9 cellular contexts compared by ENCODE assay signal in genomic region chr20:53652859-53653520, GRCh38. TPM values are rescaled to one million over a fixed set of nuclear protein-coding genes. Genes with fewer than 3 reads are reported as not detected.
A peak's percentile ranks its signal among the peaks of the same experiment; 100 is the strongest.
DNase-seq lines count a peak whose midpoint lies in the region; ATAC-seq and TF ChIP-seq lines count a peak whose summit lies in the region.
"Had no signal": no experiment of that assay in that cellular context is flagged by ENCODE, and none has a peak within 500 bp of the region (broad histone marks: within the 10 kb centered on the region; RNA-seq: fewer than 3 reads in every experiment).

No MANE protein-coding gene starts in this region.

- TF ChIP-seq CTCF in SK-N-SH (IDR thresholded peaks at IDR 0.05) = no peak
- no peak for TF ChIP-seq CTCF in PC-9 (conservative IDR thresholded peaks at IDR 0.05)
- no peak for TF ChIP-seq CTCF in left ventricle myocardium inferior (IDR thresholded peaks at IDR 0.05; ENCODE audit: borderline replicate concordance)
- TF ChIP-seq CTCF in stomach (IDR thresholded peaks at IDR 0.05) = no peak

- H2AFZ ChIP-seq in SK-N-SH (ENCODE audit: low read depth) (peak overlapping the region; percentile 71), PC-9 (no peak overlapping the region)

- H3K4me2 ChIP-seq in SK-N-SH = no peak overlapping the region
- H3K4me2 ChIP-seq in PC-9 = peak overlapping the region; percentile 30

- H3K27me3 ChIP-seq in SK-N-SH (ENCODE audit: insufficient read depth) (no peaks in the 10 kb centered on the region), PC-9 (ENCODE audit: insufficient read depth, low read depth) (no peaks in the 10 kb centered on the region), left ventricle myocardium inferior (ENCODE audit: low read depth) (no peaks in the 10 kb centered on the region), stomach (no peaks in the 10 kb centered on the region)

- ATAC-seq in SK-N-SH treated with all-trans-retinoic acid at 6 μM for 48 hours = no peak

- H3K9ac ChIP-seq in SK-N-SH = no peak overlapping the region

- POLR2A ChIA-PET in SK-N-SH (lab: Yijun Ruan, JAX) (no interaction called here), PC-9 (lab: Charles Lee; ENCODE audit: unreplicated experiment) (no interaction called here)

- H3K4me1 ChIP-seq in SK-N-SH (ENCODE audit: control insufficient read depth in 1 of 2, insufficient read depth in 2 of 2, low read depth in 1 of 2, low read length in 1 of 2) (peaks cover 11 to 40% of the 10 kb centered on the region in 2 experiments; a peak in 3 of 4 replicates), PC-9 (replicated peaks; ENCODE audit: insufficient read depth) (peaks cover 54% of the 10 kb centered on the region), left ventricle myocardium inferior (peaks cover 37% of the 10 kb centered on the region), stomach (peaks cover 29 to 54% (median 40%) of the 10 kb centered on the region in 4 donors)

- TF ChIP-seq EP300 in SK-N-SH (IDR thresholded peaks at IDR 0.05; ENCODE audit: borderline replicate concordance in 1 of 2, low read depth in 1 of 2, low read length in 1 of 2) (no peak), stomach (IDR thresholded peaks at IDR 0.05) (no peak)

- intact Hi-C loops in PC-9 (cut with micrococcal nuclease; ENCODE audit: unreplicated experiment) = no loop called here
- intact Hi-C loops in left ventricle myocardium inferior (cut with micrococcal nuclease) = no loop called here
- intact Hi-C loops in stomach (cut with DNase I; ENCODE audit: low total_unique reads) = no loop called here

- BruUV-seq in PC-9 (replicated peaks; lab: Mats Ljungman, UMichigan) = no TSS peak

- no peaks in the 10 kb centered on the region for H4K20me1 ChIP-seq in SK-N-SH (ENCODE audit: insufficient read depth)
- no peaks in the 10 kb centered on the region for H4K20me1 ChIP-seq in PC-9 (ENCODE audit: insufficient read depth)

- H3K79me2 ChIP-seq in SK-N-SH (ENCODE audit: insufficient read depth) (no peaks in the 10 kb centered on the region), PC-9 (ENCODE audit: low read depth) (no peaks in the 10 kb centered on the region)

- 77% methylated on average over 5 of the region's 5 CpGs for WGBS in SK-N-SH (ENCODE audit: low lambda C conversion rate)
- WGBS in stomach, 5 donors = 20 to 39% (median 29%) methylated on average over 5 of the region's 5 CpGs

- H3K36me3 ChIP-seq in SK-N-SH (replicated peaks in 1 of 2; ENCODE audit: control insufficient read depth in 1 of 2, insufficient read depth in 2 of 2, low read length in 1 of 2) (no peaks in the 10 kb centered on the region), PC-9 (ENCODE audit: low read depth) (no peaks in the 10 kb centered on the region), left ventricle myocardium inferior (no peaks in the 10 kb centered on the region), stomach (no peaks in the 10 kb centered on the region)

- CTCF ChIA-PET in SK-N-SH (lab: Yijun Ruan, JAX) (interaction anchor here (1.6 kb wide), 1 partner anchor 12 kb away, joined by 3 read pairs; no protein-coding TSS in a partner anchor), PC-9 (lab: Charles Lee) (no interaction called here)

- H3F3A ChIP-seq in SK-N-SH (replicated peaks; ENCODE audit: insufficient read depth) (peaks cover 24% of the 10 kb centered on the region), PC-9 (ENCODE audit: insufficient read depth, low read depth) (peaks cover 33% of the 10 kb centered on the region)

- H3K27ac ChIP-seq in SK-N-SH (ENCODE audit: low read depth in 2 of 2, low read length in 1 of 2) (0 out of 4 replicates have a peak overlapping the region, but pooled peaks of 1 of the 2 experiments have one; percentile 9), PC-9 (peak overlapping the region; percentile 54), left ventricle myocardium inferior (replicated peaks) (peak overlapping the region; percentile 66), stomach (peak overlapping the region in 4 of 5 donors; percentile 54 to 86 (median 74))

- no peak for TF ChIP-seq RAD21 in SK-N-SH (IDR thresholded peaks at IDR 0.05; ENCODE audit: low read length)

- H3K4me3 ChIP-seq in SK-N-SH (ENCODE audit: low read depth in 2 of 2, low read length in 1 of 2) (no peak overlapping the region), PC-9 (no peak overlapping the region), left ventricle myocardium inferior (peak overlapping the region; percentile 37), stomach (no peak overlapping the region)

- no peak for TF ChIP-seq POLR2A in stomach (IDR thresholded peaks at IDR 0.05)

- H3K9me2 ChIP-seq in SK-N-SH (no peaks in the 10 kb centered on the region), PC-9 (ENCODE audit: insufficient read depth) (no peaks in the 10 kb centered on the region)

- H3K9me3 ChIP-seq in SK-N-SH = no peaks in the 10 kb centered on the region
- H3K9me3 ChIP-seq in PC-9 (ENCODE audit: insufficient read depth, low read depth) = no peaks in the 10 kb centered on the region
- no peaks in the 10 kb centered on the region for H3K9me3 ChIP-seq in left ventricle myocardium inferior (replicated peaks)
- H3K9me3 ChIP-seq in stomach = no peaks in the 10 kb centered on the region

- DNase-seq in SK-N-SH (no peak), PC-9 (no peak), left ventricle myocardium inferior (no peak), stomach (no peak), retina (no peak), NCI-H345 treated with DMSO at 0.1 percent for 48 hours (lab: John Stamatoyannopoulos, UW; ENCODE audit: unreplicated experiment) (no peak), ecto neural progenitor cell (ENCODE audit: low spot score) (no peak)
- DNase-seq: foreskin melanocyte had no signal

TF ChIP-seq in SK-N-SH, 30 proteins besides CTCF, POLR2A, EP300 and RAD21 (continues in another document):
- TF ChIP-seq IRF3 (IDR thresholded peaks at IDR 0.05; ENCODE audit: low read depth, low read length) = no peak
- no peak for TF ChIP-seq GABPA (IDR thresholded peaks at IDR 0.05; ENCODE audit: low read depth)
- no peak for TF ChIP-seq USF2 (IDR thresholded peaks at IDR 0.05; ENCODE audit: borderline replicate concordance, low read depth, low read length)
- TF ChIP-seq FOSL2 (IDR thresholded peaks at IDR 0.05; ENCODE audit: borderline replicate concordance, low read depth) = no peak
- no peak for TF ChIP-seq FOXJ3 (CRISPR knock-in tag; IDR thresholded peaks at IDR 0.05)
- TF ChIP-seq SIN3A (IDR thresholded peaks at IDR 0.05; ENCODE audit: borderline replicate concordance, low read depth, low read length) = no peak
- TF ChIP-seq GATA2 (CRISPR knock-in tag; IDR thresholded peaks at IDR 0.05) = no peak
- TF ChIP-seq RCOR1 (IDR thresholded peaks at IDR 0.05; ENCODE audit: low read length) = no peak
- TF ChIP-seq CHD2 (IDR thresholded peaks at IDR 0.05; ENCODE audit: low read length, partially characterized antibody) = no peak
- TF ChIP-seq TCF12 (IDR thresholded peaks at IDR 0.05) = no peak

TF ChIP-seq in SK-N-SH treated with all-trans-retinoic acid at 6 μM for 48 hours, 23 proteins besides CTCF, POLR2A, EP300 and RAD21 (continues in another document):
- TF ChIP-seq ZNF8 (CRISPR knock-in tag; IDR thresholded peaks at IDR 0.05) = no peak
- no peak for TF ChIP-seq ZNF565 (CRISPR knock-in tag; conservative IDR thresholded peaks at IDR 0.05; ENCODE audit: low read depth)
- TF ChIP-seq PPARA (CRISPR knock-in tag; IDR thresholded peaks at IDR 0.05; ENCODE audit: borderline replicate concordance) = no peak
- no peak for TF ChIP-seq RARB (CRISPR knock-in tag; IDR thresholded peaks at IDR 0.05)
- no peak for TF ChIP-seq ZFP30 (CRISPR knock-in tag; IDR thresholded peaks at IDR 0.05)
- no peak for TF ChIP-seq CSDC2 (CRISPR knock-in tag; IDR thresholded peaks at IDR 0.05)
- TF ChIP-seq SNAI2 (CRISPR knock-in tag; IDR thresholded peaks at IDR 0.05) = no peak
- TF ChIP-seq CSRNP3 (CRISPR knock-in tag; IDR thresholded peaks at IDR 0.05) = no peak
- TF ChIP-seq OSR1 (CRISPR knock-in tag; IDR thresholded peaks at IDR 0.05) = no peak
- TF ChIP-seq PATZ1 (CRISPR knock-in tag; IDR thresholded peaks at IDR 0.05; ENCODE audit: borderline replicate concordance) = no peak

RNA-seq across cellular contexts. Expression of gene ZNF217, which starts 59.4 kb away (rescaled TPM):
- polyA plus RNA-seq in SK-N-SH (2012; rRNA removed) (6.9 and 7.1 TPM in 2 replicates), stomach (1 to 10 TPM; 6.3 to 9.6 (median 7.1) TPM)
- polyA plus RNA-seq in SK-N-SH (2012; cell fraction: cytosol; rRNA removed) = 7.6 and 8.5 TPM in 2 replicates
- 13.4 and 14.5 TPM in 2 replicates for polyA plus RNA-seq in SK-N-SH (2012; cell fraction: nucleus; rRNA removed)
- total RNA-seq in PC-9 (2021) (63.8 and 67.3 TPM in 2 replicates), left ventricle myocardium inferior (5.4 TPM), stomach (10 to 100 TPM; 24.3 to 40.2 (median 31.7) TPM)
